Comparison of ENCODE assay signal across 34 cellular contexts in the genomic region with DNA sequence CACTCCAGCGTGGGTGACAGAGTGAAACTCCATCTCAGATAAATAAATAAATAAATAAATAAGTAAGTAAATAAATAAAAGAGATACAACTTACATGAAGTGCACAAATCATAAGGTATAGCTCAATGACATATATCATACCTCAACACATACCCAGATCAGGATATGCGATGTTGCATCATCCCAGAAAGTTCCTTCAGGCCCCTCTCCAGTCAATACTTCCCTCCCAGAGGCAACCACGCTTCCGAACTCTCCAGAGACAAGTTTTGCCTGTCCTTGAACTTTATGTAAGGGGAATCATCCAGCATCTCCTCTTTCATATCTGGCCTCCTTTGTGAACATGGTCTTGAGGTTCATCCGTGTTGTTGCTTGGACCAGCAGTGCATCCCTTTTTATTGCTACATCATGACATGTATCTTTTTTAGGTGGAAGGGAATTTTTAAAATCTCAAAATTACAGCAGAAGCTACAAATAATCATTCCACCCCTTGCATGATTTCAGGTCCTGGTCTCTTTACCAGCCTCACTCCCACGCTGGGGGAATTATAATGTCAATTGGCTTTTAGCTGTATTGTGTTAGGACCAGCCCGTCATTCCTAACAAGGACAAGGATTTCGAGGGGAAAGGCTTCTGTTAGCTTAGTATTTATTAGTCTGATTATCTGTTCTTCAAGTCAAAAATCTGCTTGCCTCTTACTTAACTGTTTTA. TPM values are rescaled to one million over a fixed set of nuclear protein-coding genes. Genes with fewer than 3 reads are reported as not detected.
DNase-seq lines count a peak whose midpoint lies in the region; ATAC-seq, FAIRE-seq and TF ChIP-seq lines count a peak whose summit lies in the region.
"Had no signal": no experiment of that assay in that cellular context is flagged by ENCODE, and none has a peak within 500 bp of the region (broad histone marks: within the 10 kb centered on the region; RNA-seq: fewer than 3 reads in every experiment).

No MANE protein-coding gene starts in this region.

- peaks cover 52% of the 10 kb centered on the region for H3K4me1 ChIP-seq in HepG2 (ENCODE audit: insufficient read depth, low read length)
- peaks cover 0 to 8% (median 3%) of the 10 kb centered on the region in 4 donors for H3K4me1 ChIP-seq in right lobe of liver
- no peaks in the 10 kb centered on the region for H3K4me1 ChIP-seq in K562 (replicated peaks in 1 of 2; ENCODE audit: control insufficient read depth in 2 of 2, insufficient read depth in 2 of 2, low read length in 2 of 2)
- peaks cover 13% of the 10 kb centered on the region for H3K4me1 ChIP-seq in mesenchymal stem cell (ENCODE audit: control insufficient read depth, insufficient read depth, low read depth, low read length)
- H3K4me1 ChIP-seq: adrenal gland, esophagus muscularis mucosa, heart left ventricle, parathyroid adenoma, spleen had no signal

- CTCF ChIA-PET in HepG2 (lab: Yijun Ruan, JAX; ENCODE audit: low intra/inter-chr PET ratio, low total read pairs), result no interaction called here
- CTCF ChIA-PET in K562 (lab: Yijun Ruan, JAX; ENCODE audit: low intra/inter-chr PET ratio), result no interaction called here

- TF ChIP-seq RAD21 in HepG2 (CRISPR knock-in tag; IDR thresholded peaks at IDR 0.05), result no peak
- no peak for TF ChIP-seq RAD21 in K562 (CRISPR knock-in tag; conservative IDR thresholded peaks at IDR 0.05 in 1 of 2, IDR thresholded peaks at IDR 0.05 in 1 of 2)

- H3K4ac ChIP-seq in mesenchymal stem cell (ENCODE audit: low read depth in 1 of 2, low read length in 2 of 2), result no peak overlapping the region

- no peak overlapping the region for H4K8ac ChIP-seq in mesenchymal stem cell (ENCODE audit: low read length)

- no peak for TF ChIP-seq POLR2A in HepG2 (IDR thresholded peaks at IDR 0.05; ENCODE audit: insufficient read depth in 1 of 2, low read depth in 2 of 2, low read length in 2 of 2)
- TF ChIP-seq POLR2A in right lobe of liver (IDR thresholded peaks at IDR 0.05), result no peak
- no peak for TF ChIP-seq POLR2A in K562 (conservative IDR thresholded peaks at IDR 0.05)

- no peak for DNase-seq in HepG2 (ENCODE audit: low spot score)
- DNase-seq in right lobe of liver, result no peak
- no peak for DNase-seq in K562 (ENCODE audit: extremely low read depth in 1 of 4, low spot score in 3 of 4)
- DNase-seq in mesenchymal stem cell, result no peak
- no peak for DNase-seq in type B pancreatic cell (ENCODE audit: extremely low spot score, unreplicated experiment)
- DNase-seq in stimulated activated CD4-positive, alpha-beta T cell treated with anti-CD3 and anti-CD28 coated beads, Interleukin-4, amount 100 ng/mL, for 24 hours, result no peak
- DNase-seq in NCI-H69 (lab: John Stamatoyannopoulos, UW), result no peak
- no peak for DNase-seq in stimulated activated CD4-positive, alpha-beta T cell treated with anti-CD3 and anti-CD28 coated beads, Interleukin-15, amount 100 ng/mL, for 24 hours
- DNase-seq: ACHN; activated CD4-positive, alpha-beta memory T cell treated with anti-CD3 and anti-CD28 coated beads for 36 hours; activated CD4-positive, CD25-positive, alpha-beta regulatory T cell treated with anti-CD3 and anti-CD28 coated beads, Interleukin-2, amount 50 U/mL, for 72 hours; activated CD8-positive, alpha-beta memory T cell treated with anti-CD3 and anti-CD28 coated beads, Interleukin-2, amount 50 U/mL, for 4 hours; activated naive CD4-positive, alpha-beta T cell treated with Interleukin-2 at 50 U/mL for 16 hours; CD8-positive, alpha-beta T cell; EL; foreskin fibroblast; heart left ventricle; KBM-7; NK-92 treated with Interleukin-12 subunit alpha and Interleukin-12 subunit beta, amount 100 ng/mL, for 24 hours; PC-9; right cardiac atrium; spleen; stimulated activated naive CD8-positive, alpha-beta T cell treated with anti-CD3 and anti-CD28 coated beads, Interleukin-15, amount 100 ng/mL, for 72 hours; T-helper 2 cell; tibial artery had no signal

- WGBS in HepG2 (ENCODE audit: low lambda C conversion rate), result 49% methylated on average over 8 of the region's 8 CpGs
- 88% methylated on average over 8 of the region's 8 CpGs for WGBS in right lobe of liver (ENCODE audit: insufficient coverage, low coverage, low lambda C conversion rate, missing lambda C conversion rate)
- 2% methylated on average over 8 of the region's 8 CpGs for WGBS in K562 (ENCODE audit: insufficient coverage, low coverage, missing lambda C conversion rate)
- 95% methylated on average over 3 of the region's 8 CpGs for WGBS in mesenchymal stem cell

- no peak overlapping the region for H2BK120ac ChIP-seq in mesenchymal stem cell (ENCODE audit: low read depth, low read length)

- peak overlapping the region; percentile 91 for H2AK5ac ChIP-seq in mesenchymal stem cell (ENCODE audit: low read length, severe bottlenecking)

- H3K79me2 ChIP-seq in HepG2 (ENCODE audit: insufficient read depth, low read length) (no peaks in the 10 kb centered on the region), K562 (ENCODE audit: control insufficient read depth, insufficient read depth, low read length) (no peaks in the 10 kb centered on the region)
- H3K79me2 ChIP-seq: parathyroid adenoma had no signal

- FAIRE-seq in HepG2 (lab: Jason Lieb, UNC) (peak; percentile 23), K562 (lab: Jason Lieb, UNC) (no peak)
- FAIRE-seq: endometrium had no signal

- H3K9me3 Mint-ChIP-seq in type B pancreatic cell, result no peaks in the 10 kb centered on the region
- H3K9me3 Mint-ChIP-seq: activated CD4-positive, alpha-beta memory T cell treated with anti-CD3 and anti-CD28 coated beads for 36 hours; CD8-positive, alpha-beta T cell; stimulated activated naive CD8-positive, alpha-beta T cell treated with anti-CD3 and anti-CD28 coated beads, Interleukin-15, amount 100 ng/mL, for 72 hours had no signal

- POLR2A ChIA-PET in HepG2 (lab: Yijun Ruan, JAX), result interaction anchor here (1.3 kb wide), 1 partner anchor 13 kb away, joined by 7 read pairs; no protein-coding TSS in a partner anchor
- POLR2A ChIA-PET in K562 (lab: Yijun Ruan, JAX), result interaction anchor here (0.7 kb wide), 1 partner anchor 11 kb away, joined by 3 read pairs; no protein-coding TSS in a partner anchor

- ATAC-seq in HepG2 (no peak), right lobe of liver (no peak), K562 (no peak)
- ATAC-seq: CD8-positive, alpha-beta T cell; heart left ventricle; stimulated activated naive CD8-positive, alpha-beta T cell treated with anti-CD3 and anti-CD28 coated beads, Interleukin-15, amount 100 ng/mL, for 72 hours had no signal

- TF ChIP-seq EP300 in HepG2 (IDR thresholded peaks at IDR 0.05; ENCODE audit: low read depth in 2 of 2, low read length in 2 of 2), result no peak
- no peak for TF ChIP-seq EP300 in HepG2 (CRISPR knock-in tag; IDR thresholded peaks at IDR 0.05; ENCODE audit: borderline replicate concordance)
- TF ChIP-seq EP300 in K562 (IDR thresholded peaks at IDR 0.05; ENCODE audit: low read length), result no peak

- H3K4me2 ChIP-seq in HepG2 (ENCODE audit: low read depth, low read length), result no peak overlapping the region
- H3K4me2 ChIP-seq in K562 (ENCODE audit: insufficient read depth, low read length), result no peak overlapping the region
- H3K4me2 ChIP-seq in mesenchymal stem cell (ENCODE audit: low read length, poor library complexity, severe bottlenecking), result no peak overlapping the region
- H3K4me2 ChIP-seq: PC-9 had no signal

- no peak overlapping the region for H3K18ac ChIP-seq in mesenchymal stem cell (ENCODE audit: low read depth in 1 of 2, low read length in 2 of 2)

- TF ChIP-seq CTCF in HepG2 (CRISPR knock-in tag; IDR thresholded peaks at IDR 0.05) (no peak), right lobe of liver (IDR thresholded peaks at IDR 0.05) (no peak), K562 (IDR thresholded peaks at IDR 0.05 in 2 of 3, conservative IDR thresholded peaks at IDR 0.05 in 1 of 3; ENCODE audit: insufficient read depth in 2 of 3, low read depth in 1 of 3, low read length in 3 of 3) (no peak), type B pancreatic cell (conservative IDR thresholded peaks at IDR 0.05) (no peak)

- no peaks in the 10 kb centered on the region for H3K27me3 Mint-ChIP-seq in type B pancreatic cell

- intact Hi-C loops in HepG2 (cut with micrococcal nuclease; ENCODE audit: unreplicated experiment), result loop anchor here (5.0 kb wide), 1 partner anchor 34 kb away; the partner anchor contains the start of gene AOPEP
- intact Hi-C loops in right lobe of liver (cut with DNase I), result loop anchor here in 1 of 2 donors (10.0 kb wide), 1 partner anchor 81 kb away; no protein-coding TSS in a partner anchor
- intact Hi-C loops in K562 (cut with micrococcal nuclease), result no loop called here

- H3K9me1 ChIP-seq in K562 (ENCODE audit: control insufficient read depth, insufficient read depth, low read length), result no peaks in the 10 kb centered on the region

- H4K91ac ChIP-seq in mesenchymal stem cell (ENCODE audit: low read length), result no peak overlapping the region

- H3K4me3 Mint-ChIP-seq in type B pancreatic cell, result no peak overlapping the region
- H3K4me3 Mint-ChIP-seq: activated CD4-positive, alpha-beta memory T cell treated with anti-CD3 and anti-CD28 coated beads for 36 hours; B cell; CD8-positive, alpha-beta T cell; stimulated activated naive CD8-positive, alpha-beta T cell treated with anti-CD3 and anti-CD28 coated beads, Interleukin-15, amount 100 ng/mL, for 72 hours had no signal

- H3K4me1 Mint-ChIP-seq in type B pancreatic cell (ENCODE audit: unreplicated experiment), result peaks cover 18% of the 10 kb centered on the region
- H3K4me1 Mint-ChIP-seq: B cell; stimulated activated naive CD8-positive, alpha-beta T cell treated with anti-CD3 and anti-CD28 coated beads, Interleukin-15, amount 100 ng/mL, for 72 hours had no signal

- no peaks in the 10 kb centered on the region for H3K36me3 Mint-ChIP-seq in type B pancreatic cell
- H3K36me3 Mint-ChIP-seq: activated CD4-positive, alpha-beta memory T cell treated with anti-CD3 and anti-CD28 coated beads for 36 hours; CD8-positive, alpha-beta T cell had no signal

- H4K20me1 ChIP-seq in HepG2 (ENCODE audit: insufficient read depth, low read length) (no peaks in the 10 kb centered on the region), K562 (replicated peaks; ENCODE audit: control insufficient read depth, insufficient read depth, low read length) (no peaks in the 10 kb centered on the region)

- no TSS peak for BruUV-seq in HepG2 (replicated peaks; lab: Mats Ljungman, UMichigan)
- BruUV-seq in K562 (replicated peaks; lab: Mats Ljungman, UMichigan), result no TSS peak

- no peak overlapping the region for H3K23ac ChIP-seq in mesenchymal stem cell (ENCODE audit: low read length in 2 of 2)

- no peak overlapping the region for H3K14ac ChIP-seq in mesenchymal stem cell (ENCODE audit: low read length in 2 of 2)

- H2AFZ ChIP-seq in HepG2 (ENCODE audit: low read length) (no peak overlapping the region), K562 (ENCODE audit: low read depth, low read length) (no peak overlapping the region), mesenchymal stem cell (ENCODE audit: low read depth, low read length) (no peak overlapping the region)
- H2AFZ ChIP-seq: parathyroid adenoma, PC-9 had no signal

- H3K27ac Mint-ChIP-seq in type B pancreatic cell, result peak overlapping the region; percentile 42
- H3K27ac Mint-ChIP-seq: activated CD4-positive, alpha-beta memory T cell treated with anti-CD3 and anti-CD28 coated beads for 36 hours; B cell; CD8-positive, alpha-beta T cell; stimulated activated naive CD8-positive, alpha-beta T cell treated with anti-CD3 and anti-CD28 coated beads, Interleukin-15, amount 100 ng/mL, for 72 hours had no signal

- H3K36me3 ChIP-seq in HepG2 (replicated peaks in 1 of 2; ENCODE audit: control insufficient read depth in 1 of 2, insufficient read depth in 2 of 2, low read length in 2 of 2) (no peaks in the 10 kb centered on the region), right lobe of liver (no peaks in the 10 kb centered on the region), K562 (ENCODE audit: control insufficient read depth, insufficient read depth, low read length) (no peaks in the 10 kb centered on the region), mesenchymal stem cell (ENCODE audit: control insufficient read depth in 1 of 2, insufficient read depth in 2 of 2, low read depth in 1 of 2, low read length in 2 of 2) (no peaks in the 10 kb centered on the region)
- H3K36me3 ChIP-seq: adrenal gland, esophagus muscularis mucosa, heart left ventricle, spleen, tibial artery had no signal

- H2BK12ac ChIP-seq in mesenchymal stem cell (ENCODE audit: low read length in 2 of 2), result no peak overlapping the region

- no peak overlapping the region for H2BK15ac ChIP-seq in mesenchymal stem cell (ENCODE audit: low read depth, poor library complexity, severe bottlenecking)

- H3K9ac ChIP-seq in HepG2 (ENCODE audit: insufficient read depth, low read depth, low read length) (no peak overlapping the region), K562 (ENCODE audit: insufficient read depth in 1 of 2, low read depth in 2 of 2, low read length in 2 of 2) (no peak overlapping the region), mesenchymal stem cell (ENCODE audit: low read length) (no peak overlapping the region)
- H3K9ac ChIP-seq: parathyroid adenoma had no signal

- no peaks in the 10 kb centered on the region for H3K27me3 ChIP-seq in HepG2 (ENCODE audit: control insufficient read depth in 1 of 2, insufficient read depth in 2 of 2, low read length in 2 of 2)
- no peaks in the 10 kb centered on the region for H3K27me3 ChIP-seq in right lobe of liver
- H3K27me3 ChIP-seq in K562 (ENCODE audit: control insufficient read depth in 2 of 2, insufficient read depth in 2 of 2, low read length in 2 of 2), result peaks cover 19 to 37% of the 10 kb centered on the region in 2 experiments; a peak in 4 of 5 replicates
- H3K27me3 ChIP-seq in mesenchymal stem cell (ENCODE audit: control insufficient read depth in 1 of 2, insufficient read depth in 1 of 2, low read length in 2 of 2), result peaks cover 0 to 22% of the 10 kb centered on the region in 2 experiments
- H3K27me3 ChIP-seq: adrenal gland, esophagus muscularis mucosa, heart left ventricle, spleen, tibial artery had no signal

- H3K9me3 ChIP-seq in HepG2 (ENCODE audit: low read length) (no peaks in the 10 kb centered on the region), right lobe of liver (no peaks in the 10 kb centered on the region), K562 (replicated peaks; ENCODE audit: control insufficient read depth, insufficient read depth, low read depth, low read length) (no peaks in the 10 kb centered on the region), mesenchymal stem cell (ENCODE audit: control insufficient read depth, low read length) (no peaks in the 10 kb centered on the region)
- H3K9me3 ChIP-seq: adrenal gland, esophagus muscularis mucosa, heart left ventricle, spleen, tibial artery had no signal

- H3K27ac ChIP-seq in HepG2 (ENCODE audit: extremely low read length, insufficient read depth, low read length) (no peak overlapping the region), right lobe of liver (no peak overlapping the region), K562 (ENCODE audit: extremely low read depth, low read depth, low read length) (no peak overlapping the region), mesenchymal stem cell (ENCODE audit: low read length, poor library complexity, severe bottlenecking) (peak overlapping the region; percentile 99)
- H3K27ac ChIP-seq: adrenal gland, esophagus muscularis mucosa, heart left ventricle, parathyroid adenoma, PC-9, spleen, tibial artery had no signal

- H3K4me3 ChIP-seq in HepG2 (replicated peaks in 1 of 3; ENCODE audit: insufficient read depth in 1 of 3, low read depth in 2 of 3, low read length in 3 of 3) (no peak overlapping the region), right lobe of liver (no peak overlapping the region), K562 (no peak overlapping the region), mesenchymal stem cell (ENCODE audit: insufficient read depth in 1 of 2, low read depth in 1 of 2, low read length in 2 of 2) (no peak overlapping the region)
- H3K4me3 ChIP-seq: adrenal gland, esophagus muscularis mucosa, heart left ventricle, PC-9, spleen, tibial artery had no signal

- H3K79me1 ChIP-seq in mesenchymal stem cell (replicated peaks; ENCODE audit: low read length, poor library complexity, severe bottlenecking), result no peaks in the 10 kb centered on the region

- in situ Hi-C loops in HepG2 (cut with HindIII; ENCODE audit: extremely low pct_ligation_motif_present, low pct_unique_long_range_greater_than_20kb) (no loop called here), K562 (cut with MboI) (no loop called here)

- H2BK5ac ChIP-seq in mesenchymal stem cell (ENCODE audit: low read depth, low read length, poor library complexity, severe bottlenecking), result peak overlapping the region; percentile 46

RNA-seq across cellular contexts. Expression of gene AOPEP, which starts 32.9 kb away (rescaled TPM):
- 32.8 and 41.6 TPM in 2 replicates for total RNA-seq in HepG2 (2016; rRNA removed; fragmentation: Illumina TruSeq; extraction: Trizol)
- total RNA-seq in HepG2 (2016; cell fraction: cytosol; rRNA removed; fragmentation: Illumina TruSeq; extraction: Trizol; ENCODE audit: low read depth), result 123 and 126 TPM in 2 replicates
- total RNA-seq in HepG2 (2016; cell fraction: insoluble cytoplasmic fraction; rRNA removed; fragmentation: Illumina TruSeq; extraction: Trizol), result 32.0 and 42.2 TPM in 2 replicates
- 97.8 and 104 TPM in 2 replicates for total RNA-seq in HepG2 (2016; cell fraction: membrane; rRNA removed; fragmentation: Illumina TruSeq; extraction: Trizol)
- 73.7 and 78.3 TPM in 2 replicates for total RNA-seq in HepG2 (2016; cell fraction: nucleus; rRNA removed; fragmentation: Illumina TruSeq; extraction: Trizol)
- polyA plus RNA-seq in HepG2 (2011; rRNA removed), result 21.7 and 22.2 TPM in 2 replicates
- 20.4 and 22.0 TPM in 2 replicates for polyA plus RNA-seq in HepG2 (2011; cell fraction: cytosol; rRNA removed)
- polyA plus RNA-seq in HepG2 (2011; cell fraction: nucleus; rRNA removed), result 39.3 and 43.4 TPM in 2 replicates
- polyA plus RNA-seq in HepG2 (2012), result 24.1 and 26.1 TPM in 2 replicates
- 146 and 149 TPM in 2 replicates for polyA plus RNA-seq in HepG2 (2016; cell fraction: cytosol; fragmentation: Illumina TruSeq; extraction: Trizol; ENCODE audit: low read depth)
- polyA plus RNA-seq in HepG2 (2016; cell fraction: insoluble cytoplasmic fraction; fragmentation: Illumina TruSeq; extraction: Trizol; ENCODE audit: low read depth), result 35.6 and 38.6 TPM in 2 replicates
- polyA plus RNA-seq in HepG2 (2016; cell fraction: membrane; fragmentation: Illumina TruSeq; extraction: Trizol; ENCODE audit: low read depth), result 101 TPM in 2 replicates
- 45.0 and 46.7 TPM in 2 replicates for polyA plus RNA-seq in HepG2 (2016; cell fraction: nucleus; fragmentation: Illumina TruSeq; extraction: Trizol; ENCODE audit: insufficient read depth, low read depth)
- 43.7 TPM in 2 replicates for polyA minus RNA-seq in HepG2 (2011; rRNA and poly(A)+ RNA removed; ENCODE audit: low replicate concordance)
- polyA minus RNA-seq in HepG2 (2011; cell fraction: cytosol; rRNA and poly(A)+ RNA removed), result 8.5 and 9.2 TPM in 2 replicates
- 186 and 194 TPM in 2 replicates for polyA minus RNA-seq in HepG2 (2011; cell fraction: nucleus; rRNA and poly(A)+ RNA removed)
- 100 to 1,000 TPM in 1 of 6 experiments, 10 to 100 TPM in 5; 36.6 to 110 (median 63.3) TPM for total RNA-seq in right lobe of liver
- total RNA-seq in K562 (2011; cell fraction: chromatin; rRNA removed; ENCODE audit: low replicate concordance), result 88.8 and 115 TPM in 2 replicates
- total RNA-seq in K562 (2011; cell fraction: nucleolus; rRNA removed), result 42.0 and 58.4 TPM in 2 replicates
- total RNA-seq in K562 (2011; cell fraction: nucleoplasm; rRNA removed), result 62.2 and 72.1 TPM in 2 replicates
- 15.6 and 17.2 TPM in 2 replicates for total RNA-seq in K562 (2014; rRNA removed)
- total RNA-seq in K562 (2014; rRNA removed; fragmentation: Illumina TruSeq; extraction: Trizol), result 14.1 and 14.4 TPM in 2 replicates
- 11.1 and 11.8 TPM in 2 replicates for total RNA-seq in K562 (2015; rRNA removed; fragmentation: Illumina TruSeq; extraction: Trizol)
- total RNA-seq in K562 (2021), result 13.7 and 14.5 TPM in 2 replicates
- polyA plus RNA-seq in K562 (2011; rRNA removed), result 9.9 and 13.5 TPM in 2 replicates
- 7.2 and 9.7 TPM in 2 replicates for polyA plus RNA-seq in K562 (2011; cell fraction: cytosol; rRNA removed)
- 19.8 and 24.6 TPM in 2 replicates for polyA plus RNA-seq in K562 (2011; cell fraction: nucleus; rRNA removed)
- polyA plus RNA-seq in K562 (2012), result 7.1 and 9.9 TPM in 2 replicates
- 9.0 and 9.1 TPM in 2 replicates for polyA plus RNA-seq in K562 (2014; fragmentation: Illumina TruSeq; extraction: Trizol)
- 1 to 10 TPM; 4.5 to 5.4 TPM for polyA plus RNA-seq in K562 (2014; fragmentation: Nextera tagmentation; extraction: Ambion mirVana)
- 10.5 and 19.3 TPM in 2 replicates for polyA plus RNA-seq in K562 (2014; rRNA removed)
- 28.3 TPM in 2 replicates for polyA minus RNA-seq in K562 (2011; rRNA and poly(A)+ RNA removed)
- polyA minus RNA-seq in K562 (2011; cell fraction: cytosol; rRNA and poly(A)+ RNA removed), result 6.1 and 6.2 TPM in 2 replicates
- 54.7 and 70.6 TPM in 2 replicates for polyA minus RNA-seq in K562 (2011; cell fraction: nucleus; rRNA and poly(A)+ RNA removed)
- 11.8 TPM for polyA plus RNA-seq in mesenchymal stem cell (2013, experiment 1 of 2)
- polyA plus RNA-seq in mesenchymal stem cell (2013, experiment 2 of 2), result 10.9 TPM
- total RNA-seq in type B pancreatic cell (ENCODE audit: low replicate concordance), result 56.8 and 89.3 TPM in 2 replicates

RNA-seq across cellular contexts. Expression of gene FBP1, which starts 54.3 kb away (rescaled TPM):
- 0.28 and 0.29 TPM in 2 replicates for total RNA-seq in HepG2 (2016; rRNA removed; fragmentation: Illumina TruSeq; extraction: Trizol)
- total RNA-seq in HepG2 (2016; cell fraction: cytosol; rRNA removed; fragmentation: Illumina TruSeq; extraction: Trizol; ENCODE audit: low read depth), result not detected in 2 replicates
- not detected in 2 replicates for total RNA-seq in HepG2 (2016; cell fraction: insoluble cytoplasmic fraction; rRNA removed; fragmentation: Illumina TruSeq; extraction: Trizol)
- 0.12 and 0.17 TPM in 2 replicates for total RNA-seq in HepG2 (2016; cell fraction: membrane; rRNA removed; fragmentation: Illumina TruSeq; extraction: Trizol)
- total RNA-seq in HepG2 (2016; cell fraction: nucleus; rRNA removed; fragmentation: Illumina TruSeq; extraction: Trizol), result not detected in 2 replicates
- 0.22 and 0.53 TPM in 2 replicates for polyA plus RNA-seq in HepG2 (2011; rRNA removed)
- polyA plus RNA-seq in HepG2 (2011; cell fraction: cytosol; rRNA removed), result 0.17 and 0.32 TPM in 2 replicates
- 0.14 TPM in 2 replicates for polyA plus RNA-seq in HepG2 (2011; cell fraction: nucleus; rRNA removed)
- 0.83 and 1.6 TPM in 2 replicates for polyA plus RNA-seq in HepG2 (2012)
- 0.16 and 0.26 TPM in 2 replicates for polyA plus RNA-seq in HepG2 (2016; cell fraction: cytosol; fragmentation: Illumina TruSeq; extraction: Trizol; ENCODE audit: low read depth)
- 0.24 TPM in 1 of 2 replicates, not detected in the other for polyA plus RNA-seq in HepG2 (2016; cell fraction: insoluble cytoplasmic fraction; fragmentation: Illumina TruSeq; extraction: Trizol; ENCODE audit: low read depth)
- polyA plus RNA-seq in HepG2 (2016; cell fraction: membrane; fragmentation: Illumina TruSeq; extraction: Trizol; ENCODE audit: low read depth), result 0.18 and 0.47 TPM in 2 replicates
- polyA plus RNA-seq in HepG2 (2016; cell fraction: nucleus; fragmentation: Illumina TruSeq; extraction: Trizol; ENCODE audit: insufficient read depth, low read depth), result not detected in 2 replicates
- polyA minus RNA-seq in HepG2 (2011; rRNA and poly(A)+ RNA removed; ENCODE audit: low replicate concordance), result 0.23 TPM in 1 of 2 replicates, not detected in the other
- not detected in 2 replicates for polyA minus RNA-seq in HepG2 (2011; cell fraction: cytosol; rRNA and poly(A)+ RNA removed)
- polyA minus RNA-seq in HepG2 (2011; cell fraction: nucleus; rRNA and poly(A)+ RNA removed), result not detected in 2 replicates
- total RNA-seq in right lobe of liver, result 100 to 1,000 TPM; 180 to 781 (median 384) TPM
- not detected in 2 replicates for total RNA-seq in K562 (2011; cell fraction: chromatin; rRNA removed; ENCODE audit: low replicate concordance)
- not detected in 2 replicates for total RNA-seq in K562 (2011; cell fraction: nucleolus; rRNA removed)
- total RNA-seq in K562 (2011; cell fraction: nucleoplasm; rRNA removed), result not detected in 2 replicates
- total RNA-seq in K562 (2014; rRNA removed), result not detected in 2 replicates
- not detected in 2 replicates for total RNA-seq in K562 (2014; rRNA removed; fragmentation: Illumina TruSeq; extraction: Trizol)
- not detected in 2 replicates for total RNA-seq in K562 (2015; rRNA removed; fragmentation: Illumina TruSeq; extraction: Trizol)
- 0.24 and 0.58 TPM in 2 replicates for total RNA-seq in K562 (2021)
- not detected in 2 replicates for polyA plus RNA-seq in K562 (2011; rRNA removed)
- not detected in 2 replicates for polyA plus RNA-seq in K562 (2011; cell fraction: cytosol; rRNA removed)
- not detected in 2 replicates for polyA plus RNA-seq in K562 (2011; cell fraction: nucleus; rRNA removed)
- not detected in 2 replicates for polyA plus RNA-seq in K562 (2012)
- polyA plus RNA-seq in K562 (2014; fragmentation: Illumina TruSeq; extraction: Trizol), result not detected in 2 replicates
- polyA plus RNA-seq in K562 (2014; fragmentation: Nextera tagmentation; extraction: Ambion mirVana), result not detected
- not detected in 2 replicates for polyA plus RNA-seq in K562 (2014; rRNA removed)
- not detected in 2 replicates for polyA minus RNA-seq in K562 (2011; rRNA and poly(A)+ RNA removed)
- not detected in 2 replicates for polyA minus RNA-seq in K562 (2011; cell fraction: cytosol; rRNA and poly(A)+ RNA removed)
- not detected in 2 replicates for polyA minus RNA-seq in K562 (2011; cell fraction: nucleus; rRNA and poly(A)+ RNA removed)
- 0.40 TPM for polyA plus RNA-seq in mesenchymal stem cell (2013, experiment 1 of 2)
- 0.15 TPM for polyA plus RNA-seq in mesenchymal stem cell (2013, experiment 2 of 2)
- total RNA-seq in type B pancreatic cell (ENCODE audit: low replicate concordance), result 25.9 and 35.9 TPM in 2 replicates
- total RNA-seq: cerebellum, HT1080, lung microvascular endothelial cell had no signal
- polyA plus RNA-seq: neural cell had no signal

Comparison
In these comparisons a context has a peak if more than half of its experiments do, and no peak if none do; other contexts are left out.
1. RNA of gene FBP1, which starts 54.3 kb away (total RNA-seq): 180 to 781 TPM in right lobe of liver and 25.9 to 35.9 TPM in type B pancreatic cell; 0.12 to 0.29 TPM in HepG2 and 0.24 to 0.58 TPM in K562; every median in the first group is over 10 times any median in the second.
2. Of the 241 proteins assayed by ChIP-seq in both HepG2 and K562: peak only in HepG2: none; only in K562: none; in both: CEBPB and CEBPG; in neither: 238; mixed calls (peak in some experiments, not most) for 1.